In the genomic region with DNA sequence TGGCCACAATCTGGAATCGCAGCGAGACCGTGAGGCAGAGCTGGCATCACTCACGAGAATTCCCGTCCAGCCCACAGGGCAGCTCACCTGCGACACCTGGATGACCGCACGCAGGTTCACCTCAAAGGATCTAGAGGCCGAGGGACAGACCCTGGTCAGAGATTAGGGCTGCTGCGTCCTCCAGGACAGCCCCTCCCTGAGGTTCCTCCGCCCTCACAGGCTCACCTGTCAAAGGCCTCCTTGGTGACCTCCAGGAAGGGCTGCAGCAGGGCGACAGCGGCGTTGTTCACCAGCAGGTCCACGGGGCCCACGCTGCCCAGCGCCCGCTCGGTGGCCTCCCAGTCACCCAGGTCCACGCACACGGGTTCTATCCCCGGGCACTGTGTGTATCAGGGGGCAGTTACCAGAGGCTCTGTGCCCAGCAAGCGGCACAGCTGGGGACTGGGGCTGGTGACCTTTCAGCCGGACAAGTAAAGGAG, we compare ENCODE assay signal across 1 cellular context.
TF ChIP-seq lines count a peak whose summit lies in the region.

No MANE protein-coding gene starts in this region.

TF ChIP-seq in HepG2, 621 proteins besides CTCF, POLR2A, EP300 and RAD21 (continued from another document and continues in another):
- no peak for TF ChIP-seq ATF4 (CRISPR knock-in tag; IDR thresholded peaks at IDR 0.05)
- 0 out of 2 replicates have a peak, but pooled peaks have one; percentile 12 for TF ChIP-seq ZBTB34 (CRISPR knock-in tag; IDR thresholded peaks at IDR 0.05)
- TF ChIP-seq TEAD3 (CRISPR knock-in tag; optimal IDR thresholded peaks at IDR 0.05; ENCODE audit: borderline replicate concordance) = no peak
- TF ChIP-seq U2AF2 (IDR thresholded peaks at IDR 0.05; ENCODE audit: low read depth, low read length) = no peak
- 0 out of 2 replicates have a peak, but pooled peaks have one; percentile 2 for TF ChIP-seq MEIS1 (CRISPR knock-in tag; IDR thresholded peaks at IDR 0.05; ENCODE audit: borderline replicate concordance)
- no peak for TF ChIP-seq FOXA3 (CRISPR knock-in tag; IDR thresholded peaks at IDR 0.05)
- TF ChIP-seq ARNT2 (CRISPR knock-in tag; IDR thresholded peaks at IDR 0.05; ENCODE audit: low read depth) = no peak
- TF ChIP-seq, protein P1, sequence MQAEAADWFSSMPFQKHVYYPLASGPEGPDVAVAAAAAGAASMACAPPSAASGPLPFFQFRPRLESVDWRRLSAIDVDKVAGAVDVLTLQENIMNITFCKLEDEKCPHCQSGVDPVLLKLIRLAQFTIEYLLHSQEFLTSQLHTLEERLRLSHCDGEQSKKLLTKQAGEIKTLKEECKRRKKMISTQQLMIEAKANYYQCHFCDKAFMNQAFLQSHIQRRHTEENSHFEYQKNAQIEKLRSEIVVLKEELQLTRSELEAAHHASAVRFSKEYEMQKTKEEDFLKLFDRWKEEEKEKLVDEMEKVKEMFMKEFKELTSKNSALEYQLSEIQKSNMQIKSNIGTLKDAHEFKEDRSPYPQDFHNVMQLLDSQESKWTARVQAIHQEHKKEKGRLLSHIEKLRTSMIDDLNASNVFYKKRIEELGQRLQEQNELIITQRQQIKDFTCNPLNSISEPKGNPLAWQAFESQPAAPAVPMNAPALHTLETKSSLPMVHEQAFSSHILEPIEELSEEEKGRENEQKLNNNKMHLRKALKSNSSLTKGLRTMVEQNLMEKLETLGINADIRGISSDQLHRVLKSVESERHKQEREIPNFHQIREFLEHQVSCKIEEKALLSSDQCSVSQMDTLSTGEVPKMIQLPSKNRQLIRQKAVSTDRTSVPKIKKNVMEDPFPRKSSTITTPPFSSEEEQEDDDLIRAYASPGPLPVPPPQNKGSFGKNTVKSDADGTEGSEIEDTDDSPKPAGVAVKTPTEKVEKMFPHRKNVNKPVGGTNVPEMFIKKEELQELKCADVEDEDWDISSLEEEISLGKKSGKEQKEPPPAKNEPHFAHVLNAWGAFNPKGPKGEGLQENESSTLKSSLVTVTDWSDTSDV (CRISPR knock-in tag; IDR thresholded peaks at IDR 0.05) = no peak
- TF ChIP-seq CBX5 (CRISPR knock-in tag; IDR thresholded peaks at IDR 0.05; ENCODE audit: borderline replicate concordance) = 0 out of 2 replicates have a peak, but pooled peaks have one; percentile 46
- no peak; the same call in 1 of the 2 replicates for TF ChIP-seq CREB3 (CRISPR knock-in tag; IDR thresholded peaks at IDR 0.05)
- TF ChIP-seq TMF1 (CRISPR knock-in tag; IDR thresholded peaks at IDR 0.05; ENCODE audit: low read depth) = peak; percentile 23; the same call in 1 of the 2 replicates
- TF ChIP-seq, protein P2, sequence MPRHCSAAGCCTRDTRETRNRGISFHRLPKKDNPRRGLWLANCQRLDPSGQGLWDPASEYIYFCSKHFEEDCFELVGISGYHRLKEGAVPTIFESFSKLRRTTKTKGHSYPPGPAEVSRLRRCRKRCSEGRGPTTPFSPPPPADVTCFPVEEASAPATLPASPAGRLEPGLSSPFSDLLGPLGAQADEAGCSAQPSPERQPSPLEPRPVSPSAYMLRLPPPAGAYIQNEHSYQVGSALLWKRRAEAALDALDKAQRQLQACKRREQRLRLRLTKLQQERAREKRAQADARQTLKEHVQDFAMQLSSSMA (CRISPR knock-in tag; IDR thresholded peaks at IDR 0.05) = 0 out of 2 replicates have a peak, but pooled peaks have one; percentile 3
- no peak for TF ChIP-seq ZNF230 (CRISPR knock-in tag; IDR thresholded peaks at IDR 0.05)
- TF ChIP-seq HOXD1 (CRISPR knock-in tag; IDR thresholded peaks at IDR 0.05) = no peak
- TF ChIP-seq ZNF441 (CRISPR knock-in tag; IDR thresholded peaks at IDR 0.05; ENCODE audit: borderline replicate concordance) = no peak
- no peak for TF ChIP-seq RBFOX2 (IDR thresholded peaks at IDR 0.05; ENCODE audit: low read depth, low read length)
- TF ChIP-seq, protein P3, sequence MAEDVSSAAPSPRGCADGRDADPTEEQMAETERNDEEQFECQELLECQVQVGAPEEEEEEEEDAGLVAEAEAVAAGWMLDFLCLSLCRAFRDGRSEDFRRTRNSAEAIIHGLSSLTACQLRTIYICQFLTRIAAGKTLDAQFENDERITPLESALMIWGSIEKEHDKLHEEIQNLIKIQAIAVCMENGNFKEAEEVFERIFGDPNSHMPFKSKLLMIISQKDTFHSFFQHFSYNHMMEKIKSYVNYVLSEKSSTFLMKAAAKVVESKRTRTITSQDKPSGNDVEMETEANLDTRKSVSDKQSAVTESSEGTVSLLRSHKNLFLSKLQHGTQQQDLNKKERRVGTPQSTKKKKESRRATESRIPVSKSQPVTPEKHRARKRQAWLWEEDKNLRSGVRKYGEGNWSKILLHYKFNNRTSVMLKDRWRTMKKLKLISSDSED (CRISPR knock-in tag; IDR thresholded peaks at IDR 0.05) = no peak
- TF ChIP-seq, protein P4, sequence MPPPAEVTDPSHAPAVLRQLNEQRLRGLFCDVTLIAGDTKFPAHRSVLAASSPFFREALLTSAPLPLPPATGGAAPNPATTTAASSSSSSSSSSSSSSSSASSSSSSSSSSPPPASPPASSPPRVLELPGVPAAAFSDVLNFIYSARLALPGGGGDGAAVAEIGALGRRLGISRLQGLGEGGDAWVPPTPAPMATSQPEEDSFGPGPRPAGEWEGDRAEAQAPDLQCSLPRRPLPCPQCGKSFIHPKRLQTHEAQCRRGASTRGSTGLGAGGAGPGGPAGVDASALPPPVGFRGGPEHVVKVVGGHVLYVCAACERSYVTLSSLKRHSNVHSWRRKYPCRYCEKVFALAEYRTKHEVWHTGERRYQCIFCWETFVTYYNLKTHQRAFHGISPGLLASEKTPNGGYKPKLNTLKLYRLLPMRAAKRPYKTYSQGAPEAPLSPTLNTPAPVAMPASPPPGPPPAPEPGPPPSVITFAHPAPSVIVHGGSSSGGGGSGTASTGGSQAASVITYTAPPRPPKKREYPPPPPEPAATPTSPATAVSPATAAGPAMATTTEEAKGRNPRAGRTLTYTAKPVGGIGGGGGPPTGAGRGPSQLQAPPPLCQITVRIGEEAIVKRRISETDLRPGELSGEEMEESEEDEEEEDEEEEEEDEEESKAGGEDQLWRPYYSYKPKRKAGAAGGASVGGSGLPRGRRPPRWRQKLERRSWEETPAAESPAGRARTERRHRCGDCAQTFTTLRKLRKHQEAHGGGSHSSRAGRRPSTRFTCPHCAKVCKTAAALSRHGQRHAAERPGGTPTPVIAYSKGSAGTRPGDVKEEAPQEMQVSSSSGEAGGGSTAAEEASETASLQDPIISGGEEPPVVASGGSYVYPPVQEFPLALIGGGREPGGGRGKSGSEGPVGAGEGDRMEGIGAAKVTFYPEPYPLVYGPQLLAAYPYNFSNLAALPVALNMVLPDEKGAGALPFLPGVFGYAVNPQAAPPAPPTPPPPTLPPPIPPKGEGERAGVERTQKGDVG (CRISPR knock-in tag; IDR thresholded peaks at IDR 0.05; ENCODE audit: borderline replicate concordance) = 0 out of 2 replicates have a peak, but pooled peaks have one; percentile 11
- peak; percentile 15; the same call in 1 of the 2 replicates for TF ChIP-seq NR1H2 (CRISPR knock-in tag; IDR thresholded peaks at IDR 0.05; ENCODE audit: borderline replicate concordance, low read depth)
- no peak for TF ChIP-seq ZNF83 (CRISPR knock-in tag; IDR thresholded peaks at IDR 0.05; ENCODE audit: borderline replicate concordance)
- no peak for TF ChIP-seq PRDM10 (CRISPR knock-in tag; IDR thresholded peaks at IDR 0.05; ENCODE audit: low read depth)
- no peak for TF ChIP-seq ZNF598 (CRISPR knock-in tag; IDR thresholded peaks at IDR 0.05; ENCODE audit: borderline replicate concordance)
- no peak for TF ChIP-seq TCF12 (IDR thresholded peaks at IDR 0.05)
- TF ChIP-seq TCF12 (CRISPR knock-in tag; IDR thresholded peaks at IDR 0.05) = no peak
- no peak for TF ChIP-seq AHR (CRISPR knock-in tag; IDR thresholded peaks at IDR 0.05)
- TF ChIP-seq, protein P5, sequence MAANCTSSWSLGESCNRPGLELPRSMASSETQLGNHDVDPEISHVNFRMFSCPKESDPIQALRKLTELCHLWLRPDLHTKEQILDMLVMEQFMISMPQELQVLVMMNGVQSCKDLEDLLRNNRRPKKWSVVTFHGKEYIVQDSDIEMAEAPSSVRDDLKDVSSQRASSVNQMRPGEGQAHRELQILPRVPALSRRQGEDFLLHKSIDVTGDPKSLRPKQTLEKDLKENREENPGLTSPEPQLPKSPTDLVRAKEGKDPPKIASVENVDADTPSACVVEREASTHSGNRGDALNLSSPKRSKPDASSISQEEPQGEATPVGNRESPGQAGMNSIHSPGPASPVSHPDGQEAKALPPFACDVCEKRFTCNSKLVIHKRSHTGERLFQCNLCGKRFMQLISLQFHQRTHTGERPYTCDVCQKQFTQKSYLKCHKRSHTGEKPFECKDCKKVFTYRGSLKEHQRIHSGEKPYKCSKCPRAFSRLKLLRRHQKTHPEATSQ (CRISPR knock-in tag; IDR thresholded peaks at IDR 0.05; ENCODE audit: borderline replicate concordance) = peak; percentile 67; the same call in 1 of the 2 replicates
- no peak for TF ChIP-seq ZNF652 (CRISPR knock-in tag; IDR thresholded peaks at IDR 0.05; ENCODE audit: borderline replicate concordance, low read depth)
- TF ChIP-seq, protein P6, sequence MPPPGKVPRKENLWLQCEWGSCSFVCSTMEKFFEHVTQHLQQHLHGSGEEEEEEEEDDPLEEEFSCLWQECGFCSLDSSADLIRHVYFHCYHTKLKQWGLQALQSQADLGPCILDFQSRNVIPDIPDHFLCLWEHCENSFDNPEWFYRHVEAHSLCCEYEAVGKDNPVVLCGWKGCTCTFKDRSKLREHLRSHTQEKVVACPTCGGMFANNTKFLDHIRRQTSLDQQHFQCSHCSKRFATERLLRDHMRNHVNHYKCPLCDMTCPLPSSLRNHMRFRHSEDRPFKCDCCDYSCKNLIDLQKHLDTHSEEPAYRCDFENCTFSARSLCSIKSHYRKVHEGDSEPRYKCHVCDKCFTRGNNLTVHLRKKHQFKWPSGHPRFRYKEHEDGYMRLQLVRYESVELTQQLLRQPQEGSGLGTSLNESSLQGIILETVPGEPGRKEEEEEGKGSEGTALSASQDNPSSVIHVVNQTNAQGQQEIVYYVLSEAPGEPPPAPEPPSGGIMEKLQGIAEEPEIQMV (CRISPR knock-in tag; IDR thresholded peaks at IDR 0.05; ENCODE audit: low read depth) = no peak
- TF ChIP-seq, protein P7, sequence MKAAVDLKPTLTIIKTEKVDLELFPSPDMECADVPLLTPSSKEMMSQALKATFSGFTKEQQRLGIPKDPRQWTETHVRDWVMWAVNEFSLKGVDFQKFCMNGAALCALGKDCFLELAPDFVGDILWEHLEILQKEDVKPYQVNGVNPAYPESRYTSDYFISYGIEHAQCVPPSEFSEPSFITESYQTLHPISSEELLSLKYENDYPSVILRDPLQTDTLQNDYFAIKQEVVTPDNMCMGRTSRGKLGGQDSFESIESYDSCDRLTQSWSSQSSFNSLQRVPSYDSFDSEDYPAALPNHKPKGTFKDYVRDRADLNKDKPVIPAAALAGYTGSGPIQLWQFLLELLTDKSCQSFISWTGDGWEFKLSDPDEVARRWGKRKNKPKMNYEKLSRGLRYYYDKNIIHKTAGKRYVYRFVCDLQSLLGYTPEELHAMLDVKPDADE (CRISPR knock-in tag; IDR thresholded peaks at IDR 0.05) = no peak
- 0 out of 2 replicates have a peak, but pooled peaks have one; percentile 39 for TF ChIP-seq ZNF354B (CRISPR knock-in tag; IDR thresholded peaks at IDR 0.05)
- 0 out of 2 replicates have a peak, but pooled peaks have one; percentile 18 for TF ChIP-seq ZNF124 (CRISPR knock-in tag; IDR thresholded peaks at IDR 0.05)
- no peak for TF ChIP-seq ATF7 (IDR thresholded peaks at IDR 0.05)
- TF ChIP-seq ATF7 (CRISPR knock-in tag; IDR thresholded peaks at IDR 0.05) = peak; percentile 12; the same call in 1 of the 2 replicates
- TF ChIP-seq KLF13 (CRISPR knock-in tag; IDR thresholded peaks at IDR 0.05) = no peak
- no peak for TF ChIP-seq ATF1 (CRISPR knock-in tag; IDR thresholded peaks at IDR 0.05)
